ENCODE assay signal across 9 cellular contexts in the genomic region with DNA sequence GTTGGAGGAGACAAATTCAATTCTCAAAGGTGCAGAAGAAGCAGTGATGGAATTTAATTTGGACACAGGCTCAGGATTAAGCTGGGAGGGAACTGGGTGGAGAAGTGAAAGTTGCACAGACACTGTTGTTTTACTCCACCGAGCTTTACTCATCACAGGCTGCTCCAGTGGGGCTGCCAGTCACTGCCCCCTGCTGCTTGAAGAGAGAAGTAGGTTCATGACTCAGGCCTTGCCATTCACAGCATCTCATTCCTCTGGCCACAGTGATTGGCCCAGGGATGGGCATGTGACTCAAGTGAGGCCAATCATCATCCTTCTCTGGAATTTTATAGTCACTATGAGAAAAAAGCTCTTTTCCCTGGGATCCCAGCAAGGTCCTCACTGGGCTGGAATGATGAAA. TPM values are rescaled to one million over a fixed set of nuclear protein-coding genes. Genes with fewer than 3 reads are reported as not detected.
DNase-seq lines count a peak whose midpoint lies in the region; ATAC-seq and TF ChIP-seq lines count a peak whose summit lies in the region.
"Had no signal": no experiment of that assay in that cellular context is flagged by ENCODE, and none has a peak within 500 bp of the region (broad histone marks: within the 10 kb centered on the region; RNA-seq: fewer than 3 reads in every experiment).

No MANE protein-coding gene starts in this region.

- peaks cover 51% of the 10 kb centered on the region for H3K79me2 ChIP-seq in parathyroid adenoma

- H3K9me3 Mint-ChIP-seq in chondrocyte (ENCODE audit: low read depth), result no peaks in the 10 kb centered on the region

- H3K4me1 ChIP-seq in parathyroid adenoma, result peaks cover 14% of the 10 kb centered on the region

- no peak overlapping the region for H3K4me3 Mint-ChIP-seq in chondrocyte (ENCODE audit: unreplicated experiment)

- no peak overlapping the region for H3K4me3 ChIP-seq in parathyroid adenoma (ENCODE audit: low read depth, low read length)
- H3K4me3 ChIP-seq: thoracic aorta had no signal

- H3K27ac ChIP-seq in C4-2B, result no peak overlapping the region
- H3K27ac ChIP-seq in parathyroid adenoma, result no peak overlapping the region
- H3K27ac ChIP-seq: thoracic aorta had no signal

- TF ChIP-seq CTCF in C4-2B (conservative IDR thresholded peaks at IDR 0.05) (peak; percentile 37), chondrocyte (IDR thresholded peaks at IDR 0.05) (peak; percentile 39), parathyroid adenoma (IDR thresholded peaks at IDR 0.05) (peak; percentile 47)

- H3K27me3 ChIP-seq in parathyroid adenoma (ENCODE audit: control insufficient read depth, insufficient read depth, low read length), result no peaks in the 10 kb centered on the region

- ATAC-seq in GM18873 (IDR thresholded peaks at IDR 0.05; ENCODE audit: low FRiP score, unreplicated experiment), result peak; percentile 53
- peak; percentile 79 for ATAC-seq in HG03159 (IDR thresholded peaks at IDR 0.05; ENCODE audit: unreplicated experiment)
- no peak for ATAC-seq in HG02840 (IDR thresholded peaks at IDR 0.05; ENCODE audit: low FRiP score, unreplicated experiment)

- peaks cover 21% of the 10 kb centered on the region for H3K27me3 Mint-ChIP-seq in chondrocyte (ENCODE audit: low read depth)

- no peak overlapping the region for H3K4me2 ChIP-seq in parathyroid adenoma (ENCODE audit: low read length)

- no peaks in the 10 kb centered on the region for H3K36me3 ChIP-seq in parathyroid adenoma (ENCODE audit: control insufficient read depth, insufficient read depth, low read length)
- H3K36me3 ChIP-seq: thoracic aorta had no signal

- DNase-seq in T follicular helper cell (ENCODE audit: low read depth), result peak; percentile 42
- no peak for DNase-seq in chondrocyte (ENCODE audit: low spot score)
- no peak for DNase-seq in ureter (ENCODE audit: low spot score)

- H2AFZ ChIP-seq in parathyroid adenoma, result no peak overlapping the region

- no peak overlapping the region for H3K27ac Mint-ChIP-seq in chondrocyte (ENCODE audit: unreplicated experiment)

- H3K9me3 ChIP-seq in parathyroid adenoma (ENCODE audit: control insufficient read depth, low read length), result no peaks in the 10 kb centered on the region
- H3K9me3 ChIP-seq: thoracic aorta had no signal

- no peak overlapping the region for H3K9ac ChIP-seq in parathyroid adenoma

- no peaks in the 10 kb centered on the region for H3K36me3 Mint-ChIP-seq in chondrocyte (ENCODE audit: low read depth)

- H3K4me1 Mint-ChIP-seq in chondrocyte (ENCODE audit: low read depth), result no peaks in the 10 kb centered on the region

RNA-seq across cellular contexts. Expression of gene GNAO1, which starts 11.8 kb away (rescaled TPM):
- total RNA-seq in chondrocyte (0.60 to 1.2 TPM (median 0.85 TPM) in 3 replicates), ureter (23.8 TPM)

Comparison
In these comparisons a context has a peak if more than half of its experiments do, and no peak if none do; other contexts are left out.
1. RNA of gene GNAO1, which starts 11.8 kb away (total RNA-seq): 23.8 TPM in ureter (single experiment); 0.60 to 1.2 TPM in chondrocyte; every median in the first group is over 10 times any median in the second.
2. Peak in every context shown above with its lines, with median percentiles within 50 percentile points of each other: CTCF ChIP-seq.